In the genomic region with DNA sequence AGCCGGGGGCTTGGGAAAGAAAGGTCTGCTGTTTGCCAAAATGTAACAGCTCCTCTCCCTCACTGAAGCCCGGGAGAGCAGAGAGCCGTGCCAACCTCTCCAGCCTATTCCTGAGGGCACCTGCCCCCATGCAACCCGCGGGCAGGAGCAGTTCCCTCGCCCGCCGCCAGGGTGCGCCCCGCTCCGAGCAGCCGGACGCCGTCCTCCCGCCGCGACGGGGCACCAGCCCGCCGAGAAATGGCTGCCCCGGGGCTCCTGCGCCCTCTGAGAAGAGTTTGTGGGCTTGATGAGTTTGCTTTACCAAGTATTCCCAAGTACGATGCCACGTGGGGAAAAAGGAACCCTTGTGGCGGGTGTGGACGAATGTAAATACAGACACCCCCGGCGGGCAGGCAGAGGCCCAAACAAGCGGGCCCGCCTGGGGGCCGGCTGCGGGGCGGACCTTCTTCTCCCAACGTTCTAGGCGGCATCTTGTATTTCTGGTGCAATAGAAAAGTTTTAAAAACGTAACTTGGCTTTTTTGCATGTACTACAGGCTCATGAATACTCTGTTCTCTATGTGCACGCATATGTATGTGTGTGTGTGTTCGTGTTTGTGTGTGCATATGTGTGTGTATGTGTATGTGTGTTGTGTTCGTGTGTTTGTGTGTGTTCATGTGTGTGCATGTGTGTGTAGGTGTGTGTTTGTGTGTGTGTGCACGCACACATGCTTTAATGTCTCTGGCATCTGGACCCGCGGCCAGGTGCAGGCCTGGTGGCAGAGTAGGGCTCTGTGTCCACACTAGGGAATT, we compare ENCODE assay signal across 8 cellular contexts.
DNase-seq lines count a peak whose midpoint lies in the region; ATAC-seq and TF ChIP-seq lines count a peak whose summit lies in the region.

No MANE protein-coding gene starts in this region.

- no peaks in the 10 kb centered on the region for H3K36me3 ChIP-seq in HCT116 (ENCODE audit: control insufficient read depth in 1 of 2, insufficient read depth in 2 of 2, low read length in 2 of 2)
- H3K36me3 ChIP-seq in colonic mucosa: no peaks in the 10 kb centered on the region
- H3K36me3 ChIP-seq in lung (ENCODE audit: control insufficient read depth in 2 of 2, insufficient read depth in 2 of 2, low read length in 2 of 2): no peaks in the 10 kb centered on the region

- H3K27ac ChIP-seq in HCT116 (ENCODE audit: low read depth, low read length) (peak overlapping the region; percentile 3; the same call in 1 of the 2 replicates), colonic mucosa (no peak overlapping the region), lung (ENCODE audit: low read depth in 1 of 2, low read length in 1 of 2) (no peak overlapping the region)

- RAD21 ChIA-PET in HCT116 (lab: Charles Lee; ENCODE audit: low non-redundant PET in 1 of 2, low total read pairs in 2 of 2, uncharacterized antibody in 2 of 2, unreplicated experiment in 2 of 2): no interaction called here

- H2AFZ ChIP-seq in HCT116 (ENCODE audit: low read depth, low read length, poor library complexity, severe bottlenecking): peak overlapping the region; percentile 97

- H3K9ac ChIP-seq in HCT116 (ENCODE audit: low read length) (peak overlapping the region; percentile 48), colonic mucosa (ENCODE audit: low read depth in 2 of 2, low read length in 2 of 2) (no peak overlapping the region)

- no TSS peak for BruUV-seq in HCT116 (replicated peaks; lab: Mats Ljungman, UMichigan)

- WGBS in lung, 2 donors: 25 to 28% methylated on average over 42 of the region's 42 CpGs

- no peaks in the 10 kb centered on the region for H4K20me1 ChIP-seq in HCT116 (ENCODE audit: insufficient read depth)

- H3K27me3 ChIP-seq in HCT116 (ENCODE audit: insufficient read depth, low read length) (no peaks in the 10 kb centered on the region), colonic mucosa (no peaks in the 10 kb centered on the region), lung (ENCODE audit: control insufficient read depth, insufficient read depth) (no peaks in the 10 kb centered on the region)

- TF ChIP-seq CTCF in HCT116 (IDR thresholded peaks at IDR 0.05 in 2 of 3, conservative IDR thresholded peaks at IDR 0.05 in 1 of 3; ENCODE audit: borderline replicate concordance in 1 of 3, insufficient read depth in 1 of 3, low read depth in 2 of 3, low read length in 2 of 3) (peak; percentile 92 to 99 (median 98)), colonic mucosa (IDR thresholded peaks at IDR 0.05) (peak; percentile 100), lung (IDR thresholded peaks at IDR 0.05; ENCODE audit: control extremely low read depth, extremely low read depth) (peak; percentile 98)

- H3K9me2 ChIP-seq in HCT116 (ENCODE audit: insufficient read depth): no peaks in the 10 kb centered on the region

- no peak for TF ChIP-seq POLR2A in HCT116 (IDR thresholded peaks at IDR 0.05; ENCODE audit: borderline replicate concordance, extremely low read depth, insufficient read depth, insufficient read length)

- H3K4me1 ChIP-seq in HCT116 (ENCODE audit: control insufficient read depth in 1 of 2, insufficient read depth in 2 of 2, low read length in 2 of 2) (peaks cover 0 to 9% of the 10 kb centered on the region in 2 experiments; a peak in 1 of 4 replicates), colonic mucosa (no peaks in the 10 kb centered on the region), lung (ENCODE audit: control insufficient read depth in 2 of 2, insufficient read depth in 2 of 2, low read length in 2 of 2) (peaks cover 0 to 13% of the 10 kb centered on the region in 2 donors)

- H3K4me3 ChIP-seq in HCT116 (replicated peaks in 1 of 2; ENCODE audit: low read depth in 1 of 2, low read length in 2 of 2) (peak overlapping the region; percentile 34 to 57), colonic mucosa (peak overlapping the region; percentile 24), lung (no peak overlapping the region)

- intact Hi-C loops in HCT116 (cut with micrococcal nuclease): loop anchor here (1.0 to 10.0 kb wide), 2 partner anchors 74 to 169 kb away; no protein-coding TSS in a partner anchor
- intact Hi-C loops in colonic mucosa (cut with DNase I): loop anchor here (2.0 kb wide), 1 partner anchor 170 kb away; no protein-coding TSS in a partner anchor

- CTCF ChIA-PET in HCT116 (lab: Charles Lee): interaction anchor here (0.7 to 1.1 kb wide), 3 partner anchors 55 to 169 kb away, joined by 3 to 6 read pairs (median 3); a partner anchor contains a TSS

- ATAC-seq in HCT116: peak; percentile 96
- ATAC-seq in lung (ENCODE audit: insufficient read depth, low FRiP score): peak; percentile 83
- no peak for ATAC-seq in HG03025 (IDR thresholded peaks at IDR 0.05; ENCODE audit: low FRiP score, unreplicated experiment)

- peak; percentile 92 for TF ChIP-seq RAD21 in HCT116 (IDR thresholded peaks at IDR 0.05; ENCODE audit: low read depth)

- no peaks in the 10 kb centered on the region for H3K79me2 ChIP-seq in HCT116 (ENCODE audit: insufficient read depth, low read length)

- POLR2A ChIA-PET in HCT116 (lab: Charles Lee): no interaction called here

- H3K4me2 ChIP-seq in HCT116 (ENCODE audit: low read length): peak overlapping the region; percentile 83

- DNase-seq in GM03348 (ENCODE audit: low spot score) (peak; percentile 94), HCT116 (ENCODE audit: low read depth, low spot score) (peak; percentile 26), NCI-H187 (lab: John Stamatoyannopoulos, UW) (peak; percentile 55 to 58), colonic mucosa (peak; percentile 76), lung (ENCODE audit: low spot score) (peak; percentile 75)
- DNase-seq in activated CD4-positive, alpha-beta T cell treated with anti-CD3 and anti-CD28 coated beads for 48 hours: peak; percentile 86
- DNase-seq in stimulated activated CD8-positive, alpha-beta memory T cell treated with anti-CD3 and anti-CD28 coated beads, Interleukin-12 subunit alpha, Interleukin-12 subunit beta, amount 100 ng/mL, for 4 hours (ENCODE audit: low read depth): peak; percentile 59

- H3K9me3 ChIP-seq in HCT116 (ENCODE audit: control insufficient read depth in 1 of 2, insufficient read depth in 1 of 2, low read depth in 1 of 2, low read length in 2 of 2): no peaks in the 10 kb centered on the region
- no peaks in the 10 kb centered on the region for H3K9me3 ChIP-seq in colonic mucosa
- peaks cover 0 to 2% of the 10 kb centered on the region in 2 donors for H3K9me3 ChIP-seq in lung (ENCODE audit: control insufficient read depth in 2 of 2, insufficient read depth in 1 of 2, low read length in 1 of 2)

TF ChIP-seq in HCT116, 20 proteins besides CTCF, POLR2A, EP300 and RAD21 (continues in another document):
- TF ChIP-seq SRF (IDR thresholded peaks at IDR 0.05; ENCODE audit: low read depth) (no peak), YY1 (IDR thresholded peaks at IDR 0.05; ENCODE audit: extremely low read depth, insufficient replicate concordance, low read depth, low read length) (peak; percentile 90), CEBPB (IDR thresholded peaks at IDR 0.05; ENCODE audit: low read depth) (no peak), JUND (IDR thresholded peaks at IDR 0.05) (no peak), ZFX (IDR thresholded peaks at IDR 0.05) (peak; percentile 35; the same call in 1 of the 2 replicates), POLR2AphosphoS5 (IDR thresholded peaks at IDR 0.05; ENCODE audit: low read depth, low read length) (peak; percentile 32; the same call in 1 of the 2 replicates), TCF7L2 (IDR thresholded peaks at IDR 0.05; ENCODE audit: borderline replicate concordance, extremely low read depth, insufficient read depth, insufficient read length) (no peak), EGR1 (IDR thresholded peaks at IDR 0.05; ENCODE audit: low read depth) (no peak), SP1 (IDR thresholded peaks at IDR 0.05; ENCODE audit: low read depth) (no peak), SIN3A (IDR thresholded peaks at IDR 0.05; ENCODE audit: low read depth) (no peak)
- TF ChIP-seq, protein P1, sequence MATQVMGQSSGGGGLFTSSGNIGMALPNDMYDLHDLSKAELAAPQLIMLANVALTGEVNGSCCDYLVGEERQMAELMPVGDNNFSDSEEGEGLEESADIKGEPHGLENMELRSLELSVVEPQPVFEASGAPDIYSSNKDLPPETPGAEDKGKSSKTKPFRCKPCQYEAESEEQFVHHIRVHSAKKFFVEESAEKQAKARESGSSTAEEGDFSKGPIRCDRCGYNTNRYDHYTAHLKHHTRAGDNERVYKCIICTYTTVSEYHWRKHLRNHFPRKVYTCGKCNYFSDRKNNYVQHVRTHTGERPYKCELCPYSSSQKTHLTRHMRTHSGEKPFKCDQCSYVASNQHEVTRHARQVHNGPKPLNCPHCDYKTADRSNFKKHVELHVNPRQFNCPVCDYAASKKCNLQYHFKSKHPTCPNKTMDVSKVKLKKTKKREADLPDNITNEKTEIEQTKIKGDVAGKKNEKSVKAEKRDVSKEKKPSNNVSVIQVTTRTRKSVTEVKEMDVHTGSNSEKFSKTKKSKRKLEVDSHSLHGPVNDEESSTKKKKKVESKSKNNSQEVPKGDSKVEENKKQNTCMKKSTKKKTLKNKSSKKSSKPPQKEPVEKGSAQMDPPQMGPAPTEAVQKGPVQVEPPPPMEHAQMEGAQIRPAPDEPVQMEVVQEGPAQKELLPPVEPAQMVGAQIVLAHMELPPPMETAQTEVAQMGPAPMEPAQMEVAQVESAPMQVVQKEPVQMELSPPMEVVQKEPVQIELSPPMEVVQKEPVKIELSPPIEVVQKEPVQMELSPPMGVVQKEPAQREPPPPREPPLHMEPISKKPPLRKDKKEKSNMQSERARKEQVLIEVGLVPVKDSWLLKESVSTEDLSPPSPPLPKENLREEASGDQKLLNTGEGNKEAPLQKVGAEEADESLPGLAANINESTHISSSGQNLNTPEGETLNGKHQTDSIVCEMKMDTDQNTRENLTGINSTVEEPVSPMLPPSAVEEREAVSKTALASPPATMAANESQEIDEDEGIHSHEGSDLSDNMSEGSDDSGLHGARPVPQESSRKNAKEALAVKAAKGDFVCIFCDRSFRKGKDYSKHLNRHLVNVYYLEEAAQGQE (IDR thresholded peaks at IDR 0.05; ENCODE audit: low read depth): no peak
- TF ChIP-seq, protein P2, sequence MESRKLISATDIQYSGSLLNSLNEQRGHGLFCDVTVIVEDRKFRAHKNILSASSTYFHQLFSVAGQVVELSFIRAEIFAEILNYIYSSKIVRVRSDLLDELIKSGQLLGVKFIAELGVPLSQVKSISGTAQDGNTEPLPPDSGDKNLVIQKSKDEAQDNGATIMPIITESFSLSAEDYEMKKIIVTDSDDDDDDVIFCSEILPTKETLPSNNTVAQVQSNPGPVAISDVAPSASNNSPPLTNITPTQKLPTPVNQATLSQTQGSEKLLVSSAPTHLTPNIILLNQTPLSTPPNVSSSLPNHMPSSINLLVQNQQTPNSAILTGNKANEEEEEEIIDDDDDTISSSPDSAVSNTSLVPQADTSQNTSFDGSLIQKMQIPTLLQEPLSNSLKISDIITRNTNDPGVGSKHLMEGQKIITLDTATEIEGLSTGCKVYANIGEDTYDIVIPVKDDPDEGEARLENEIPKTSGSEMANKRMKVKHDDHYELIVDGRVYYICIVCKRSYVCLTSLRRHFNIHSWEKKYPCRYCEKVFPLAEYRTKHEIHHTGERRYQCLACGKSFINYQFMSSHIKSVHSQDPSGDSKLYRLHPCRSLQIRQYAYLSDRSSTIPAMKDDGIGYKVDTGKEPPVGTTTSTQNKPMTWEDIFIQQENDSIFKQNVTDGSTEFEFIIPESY (IDR thresholded peaks at IDR 0.05; ENCODE audit: extremely low read depth, insufficient replicate concordance, low read length): no peak

Comparison
In these comparisons a context has a peak if more than half of its experiments do, and no peak if none do; other contexts are left out.
1. DNase-seq: peak in every context shown above with its lines; median percentile 94 in GM03348; 86 in activated CD4-positive, alpha-beta T cell treated with anti-CD3 and anti-CD28 coated beads for 48 hours; 76 in colonic mucosa; 75 in lung; 59 in stimulated activated CD8-positive, alpha-beta memory T cell treated with anti-CD3 and anti-CD28 coated beads, Interleukin-12 subunit alpha, Interleukin-12 subunit beta, amount 100 ng/mL, for 4 hours; 56 in NCI-H187; 26 in HCT116.